Comparison of ENCODE assay signal across 8 cellular contexts in genomic region chr5:179698935-179699639, GRCh38. TPM values are rescaled to one million over a fixed set of nuclear protein-coding genes. Genes with fewer than 3 reads are reported as not detected.
DNase-seq lines count a peak whose midpoint lies in the region; ATAC-seq and TF ChIP-seq lines count a peak whose summit lies in the region.

A gene with protein sequence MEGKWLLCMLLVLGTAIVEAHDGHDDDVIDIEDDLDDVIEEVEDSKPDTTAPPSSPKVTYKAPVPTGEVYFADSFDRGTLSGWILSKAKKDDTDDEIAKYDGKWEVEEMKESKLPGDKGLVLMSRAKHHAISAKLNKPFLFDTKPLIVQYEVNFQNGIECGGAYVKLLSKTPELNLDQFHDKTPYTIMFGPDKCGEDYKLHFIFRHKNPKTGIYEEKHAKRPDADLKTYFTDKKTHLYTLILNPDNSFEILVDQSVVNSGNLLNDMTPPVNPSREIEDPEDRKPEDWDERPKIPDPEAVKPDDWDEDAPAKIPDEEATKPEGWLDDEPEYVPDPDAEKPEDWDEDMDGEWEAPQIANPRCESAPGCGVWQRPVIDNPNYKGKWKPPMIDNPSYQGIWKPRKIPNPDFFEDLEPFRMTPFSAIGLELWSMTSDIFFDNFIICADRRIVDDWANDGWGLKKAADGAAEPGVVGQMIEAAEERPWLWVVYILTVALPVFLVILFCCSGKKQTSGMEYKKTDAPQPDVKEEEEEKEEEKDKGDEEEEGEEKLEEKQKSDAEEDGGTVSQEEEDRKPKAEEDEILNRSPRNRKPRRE (plus strand): TSS chr5:179698967. CDS start chr5:179705682, 6,715 bp downstream.

- H3K4me2 ChIP-seq in BLaER1 treated with 17β-estradiol and CSF1 and Interleukin-3, amounts not matched to agents 10 nM and 100 nM: peak within 1 kb of the TSS; percentile 80 to 98 (median 93)

- H3K9me3 ChIP-seq in BLaER1 treated with 17β-estradiol and CSF1 and Interleukin-3, amounts not matched to agents 10 nM and 100 nM (replicated peaks in 1 of 11): no peaks in the 10 kb centered on the region

- peaks cover 34 to 68% (median 50%) of the 10 kb centered on the region in 10 experiments for H3K4me1 ChIP-seq in BLaER1 treated with 17β-estradiol and CSF1 and Interleukin-3, amounts not matched to agents 10 nM and 100 nM

- H3K4me1 Mint-ChIP-seq in naive B cell: peaks cover 32 to 47% (median 43%) of the 10 kb centered on the region in 3 donors

- peaks cover 35 to 52% (median 47%) of the 10 kb centered on the region in 11 experiments for H4K20me1 ChIP-seq in BLaER1 treated with 17β-estradiol and CSF1 and Interleukin-3, amounts not matched to agents 10 nM and 100 nM

- H3K36me3 Mint-ChIP-seq in naive B cell: peaks cover 0 to 6% of the 10 kb centered on the region in 2 donors

- ATAC-seq in GM21717 (IDR thresholded peaks at IDR 0.05; ENCODE audit: unreplicated experiment) (peak; percentile 11), naive B cell (ENCODE audit: low read depth in 2 of 2) (peak; percentile 4), GM19023 (IDR thresholded peaks at IDR 0.05; ENCODE audit: unreplicated experiment) (no peak)

- peak within 1 kb of the TSS; percentile 98 to 100 (median 99) for H3K27ac ChIP-seq in BLaER1 treated with 17β-estradiol and CSF1 and Interleukin-3, amounts not matched to agents 10 nM and 100 nM

- no peaks in the 10 kb centered on the region for H3K9me3 Mint-ChIP-seq in naive B cell

- no peak for TF ChIP-seq CTCF in epithelial cell of proximal tubule (conservative IDR thresholded peaks at IDR 0.05; ENCODE audit: low read depth, low read length)

- peak within 1 kb of the TSS; percentile 98 to 100 (median 100) for H3K9ac ChIP-seq in BLaER1 treated with 17β-estradiol and CSF1 and Interleukin-3, amounts not matched to agents 10 nM and 100 nM

- H3K36me3 ChIP-seq in BLaER1 treated with 17β-estradiol and CSF1 and Interleukin-3, amounts not matched to agents 10 nM and 100 nM: peaks cover 19 to 37% (median 32%) of the 10 kb centered on the region in 11 experiments

- DNase-seq in epithelial cell of proximal tubule (ENCODE audit: low read depth) (no peak), naive B cell (no peak), 8988T (no peak), pons (ENCODE audit: low spot score) (no peak)

- H3K4me3 Mint-ChIP-seq in naive B cell: peak within 1 kb of the TSS; percentile 90 to 98 (median 96)

- no peaks in the 10 kb centered on the region for H3K27me3 ChIP-seq in BLaER1 treated with 17β-estradiol and CSF1 and Interleukin-3, amounts not matched to agents 10 nM and 100 nM

- peak; percentile 66; the same call in 1 of the 2 replicates for TF ChIP-seq POLR2A in Raji (IDR thresholded peaks at IDR 0.05; ENCODE audit: insufficient read depth, low read depth, low read length)

- H3K4me3 ChIP-seq in BLaER1 treated with 17β-estradiol and CSF1 and Interleukin-3, amounts not matched to agents 10 nM and 100 nM: peak within 1 kb of the TSS; percentile 85 to 99 (median 94)
- peak within 1 kb of the TSS; percentile 81 for H3K4me3 ChIP-seq in epithelial cell of proximal tubule (ENCODE audit: low read depth, low read length)

- peak within 1 kb of the TSS; percentile 95 to 99 (median 98) for H3K27ac Mint-ChIP-seq in naive B cell

- no peaks in the 10 kb centered on the region for H3K27me3 Mint-ChIP-seq in naive B cell

RNA-seq across cellular contexts. Expression of the gene that starts here (rescaled TPM):
- 390 and 467 TPM in 2 replicates for total RNA-seq in epithelial cell of proximal tubule
- polyA plus RNA-seq in naive B cell (ENCODE audit: low read depth in 6 of 6): 100 to 1,000 TPM; 170 to 216 (median 197) TPM
